Comparison of ENCODE assay signal across 17 cellular contexts in genomic region chr12:54340845-54341244, GRCh38. TPM values are rescaled to one million over a fixed set of nuclear protein-coding genes. Genes with fewer than 3 reads are reported as not detected.
DNase-seq lines count a peak whose midpoint lies in the region; ATAC-seq and TF ChIP-seq lines count a peak whose summit lies in the region.
"Had no signal": no experiment of that assay in that cellular context is flagged by ENCODE, and none has a peak within 500 bp of the region (broad histone marks: within the 10 kb centered on the region; RNA-seq: fewer than 3 reads in every experiment).

No MANE protein-coding gene starts in this region.

- intact Hi-C loops in left ventricle myocardium superior (cut with micrococcal nuclease) (no loop called here), uterus (cut with DNase I; ENCODE audit: low total_unique reads) (no loop called here)

- peak overlapping the region; percentile 68 for H3K27ac ChIP-seq in cardiac muscle cell
- H3K27ac ChIP-seq in hepatocyte, result peak overlapping the region; percentile 55
- peak overlapping the region; percentile 81 for H3K27ac ChIP-seq in neural cell (ENCODE audit: low read length)
- H3K27ac ChIP-seq in uterus, result peak overlapping the region; percentile 52 to 79
- no peak overlapping the region for H3K27ac ChIP-seq in foreskin keratinocyte
- H3K27ac ChIP-seq: BLaER1, HL-60, PC-9 had no signal

- H3K9ac ChIP-seq in neural cell (ENCODE audit: low read length), result peak overlapping the region; percentile 52
- H3K9ac ChIP-seq: BLaER1 had no signal

- H3K9me3 ChIP-seq in cardiac muscle cell (ENCODE audit: low read depth), result no peaks in the 10 kb centered on the region
- H3K9me3 ChIP-seq in hepatocyte (ENCODE audit: low read depth), result no peaks in the 10 kb centered on the region
- no peaks in the 10 kb centered on the region for H3K9me3 ChIP-seq in neural cell (ENCODE audit: low read length)
- no peaks in the 10 kb centered on the region for H3K9me3 ChIP-seq in uterus
- H3K9me3 ChIP-seq: BLaER1 had no signal

- H3K4me2 ChIP-seq in hepatocyte, result no peak overlapping the region
- H3K4me2 ChIP-seq in neural cell (ENCODE audit: low read length), result no peak overlapping the region
- H3K4me2 ChIP-seq: BLaER1, PC-9 had no signal

- WGBS in hepatocyte (ENCODE audit: low lambda C conversion rate, missing lambda C conversion rate), result 71% methylated on average over 7 of the region's 7 CpGs

- DNase-seq in cardiac muscle cell (ENCODE audit: low read depth in 1 of 2, low spot score in 1 of 2) (no peak), left ventricle myocardium superior (no peak), hepatocyte (ENCODE audit: low spot score) (no peak), uterus (no peak), foreskin keratinocyte (no peak), NCI-H2171 (lab: John Stamatoyannopoulos, UW) (no peak), NCI-H146 (lab: John Stamatoyannopoulos, UW) (no peak)
- DNase-seq: CD8-positive, alpha-beta T cell; DMS79 treated with DMSO at 0.1 percent for 48 hours; H9; NCI-H1930; NCI-H510A treated with DMSO at 0.1 percent for 48 hours; PC-9 had no signal

- TF ChIP-seq RAD21 in neural cell (conservative IDR thresholded peaks at IDR 0.05), result no peak

- H3F3A ChIP-seq in neural cell (ENCODE audit: insufficient read depth, low read length, poor library complexity, severe bottlenecking), result no peaks in the 10 kb centered on the region

- H4K20me1 ChIP-seq in hepatocyte (ENCODE audit: insufficient read depth, poor library complexity, severe bottlenecking), result peaks cover 26% of the 10 kb centered on the region
- no peaks in the 10 kb centered on the region for H4K20me1 ChIP-seq in neural cell (ENCODE audit: insufficient read depth)

- H3K4me1 ChIP-seq in cardiac muscle cell (ENCODE audit: low read depth), result peaks cover 47% of the 10 kb centered on the region
- peaks cover 36% of the 10 kb centered on the region for H3K4me1 ChIP-seq in hepatocyte (ENCODE audit: insufficient read depth)
- peaks cover 10% of the 10 kb centered on the region in 2 donors for H3K4me1 ChIP-seq in uterus
- no peaks in the 10 kb centered on the region for H3K4me1 ChIP-seq in foreskin keratinocyte

- no peak for TF ChIP-seq POLR2A in uterus (IDR thresholded peaks at IDR 0.05)

- H3K79me2 ChIP-seq in hepatocyte (peaks cover 40% of the 10 kb centered on the region), neural cell (replicated peaks; ENCODE audit: insufficient read depth, low read length) (no peaks in the 10 kb centered on the region)

- no peak for ATAC-seq in left ventricle myocardium superior
- no peak for ATAC-seq in foreskin keratinocyte
- ATAC-seq: CD8-positive, alpha-beta T cell had no signal

- no peak for TF ChIP-seq EP300 in neural cell (conservative IDR thresholded peaks at IDR 0.05; ENCODE audit: poor library complexity, severe bottlenecking)

- H3K27me3 ChIP-seq in cardiac muscle cell, result no peaks in the 10 kb centered on the region
- H3K27me3 ChIP-seq in hepatocyte, result no peaks in the 10 kb centered on the region
- H3K27me3 ChIP-seq in neural cell (ENCODE audit: insufficient read depth, low read depth, low read length), result no peaks in the 10 kb centered on the region
- no peaks in the 10 kb centered on the region for H3K27me3 ChIP-seq in uterus
- no peaks in the 10 kb centered on the region for H3K27me3 ChIP-seq in foreskin keratinocyte
- H3K27me3 ChIP-seq: BLaER1 had no signal

- H3K4me3 ChIP-seq in cardiac muscle cell (no peak overlapping the region), hepatocyte (no peak overlapping the region), neural cell (ENCODE audit: low read length) (peak overlapping the region; percentile 54), uterus (no peak overlapping the region)
- H3K4me3 ChIP-seq: BLaER1, PC-9 had no signal

- H3K36me3 ChIP-seq in cardiac muscle cell (peaks cover 26% of the 10 kb centered on the region), hepatocyte (replicated peaks; ENCODE audit: insufficient read depth, low read depth) (peaks cover 4% of the 10 kb centered on the region), neural cell (ENCODE audit: insufficient read depth, low read length) (peaks cover 9% of the 10 kb centered on the region), uterus (no peaks in the 10 kb centered on the region)

- no peaks in the 10 kb centered on the region for H3K9me2 ChIP-seq in hepatocyte (replicated peaks; ENCODE audit: insufficient read depth)
- no peaks in the 10 kb centered on the region for H3K9me2 ChIP-seq in neural cell (ENCODE audit: insufficient read depth, low read length)

- H2AFZ ChIP-seq in hepatocyte (no peak overlapping the region), neural cell (ENCODE audit: low read depth, low read length) (no peak overlapping the region)
- H2AFZ ChIP-seq: PC-9 had no signal

- TF ChIP-seq CTCF in cardiac muscle cell (IDR thresholded peaks at IDR 0.05; ENCODE audit: low read depth, low read length), result no peak
- TF ChIP-seq CTCF in hepatocyte (IDR thresholded peaks at IDR 0.05; ENCODE audit: poor library complexity), result no peak
- no peak for TF ChIP-seq CTCF in neural cell (IDR thresholded peaks at IDR 0.05; ENCODE audit: poor library complexity, severe bottlenecking)
- TF ChIP-seq CTCF in uterus (IDR thresholded peaks at IDR 0.05), result no peak
- no peak for TF ChIP-seq CTCF in foreskin keratinocyte (conservative IDR thresholded peaks at IDR 0.05)

TF ChIP-seq in neural cell, 6 proteins besides CTCF, POLR2A, EP300 and RAD21:
- TF ChIP-seq POLR2AphosphoS5 (IDR thresholded peaks at IDR 0.05), result no peak
TF ChIP-seq in neural cell: peak in this region for 0.

RNA-seq across cellular contexts. Expression of gene COPZ1, which starts 15.9 kb away (rescaled TPM):
- total RNA-seq in cardiac muscle cell (131 and 152 TPM in 2 replicates), left ventricle myocardium superior (114 TPM), hepatocyte (164 and 220 TPM in 2 replicates), uterus (100 to 1,000 TPM in 3 of 4 donors, 10 to 100 TPM in 1; 32.3 to 141 (median 120) TPM), foreskin keratinocyte (116 and 134 TPM in 2 replicates)
- polyA plus RNA-seq in cardiac muscle cell (213 and 233 TPM in 2 replicates), hepatocyte (207 and 224 TPM in 2 replicates), neural cell (159 and 192 TPM in 2 replicates), foreskin keratinocyte (140 and 149 TPM in 2 replicates)
- 90.3 and 97.5 TPM in 2 replicates for polyA minus RNA-seq in neural cell

RNA-seq across cellular contexts. Expression of gene GPR84, which starts 23.4 kb away (rescaled TPM):
- total RNA-seq in cardiac muscle cell (0.09 TPM in 1 of 2 replicates, not detected in the other), left ventricle myocardium superior (not detected), hepatocyte (0.07 TPM in 1 of 2 replicates, not detected in the other), uterus (under 1 TPM in 2 of 4 donors, not detected in 2; 0.21 to 0.27 TPM), foreskin keratinocyte (0.07 and 0.10 TPM in 2 replicates)
- polyA plus RNA-seq in cardiac muscle cell (not detected in 2 replicates), hepatocyte (not detected in 2 replicates), neural cell (not detected in 2 replicates), foreskin keratinocyte (0.07 TPM in 2 replicates)
- not detected in 2 replicates for polyA minus RNA-seq in neural cell
- total RNA-seq: A172; CD8-positive, alpha-beta T cell; H9; PC-9 had no signal

RNA-seq across cellular contexts. Expression of gene NFE2, which starts 40.0 kb away (rescaled TPM):
- total RNA-seq in cardiac muscle cell, result 4.9 and 9.9 TPM in 2 replicates
- 8.4 and 10.1 TPM in 2 replicates for polyA plus RNA-seq in cardiac muscle cell
- 0.74 TPM for total RNA-seq in left ventricle myocardium superior
- total RNA-seq in hepatocyte, result 0.44 TPM in 1 of 2 replicates, not detected in the other
- polyA plus RNA-seq in hepatocyte, result 0.83 TPM in 1 of 2 replicates, not detected in the other
- polyA plus RNA-seq in neural cell, result not detected in 2 replicates
- polyA minus RNA-seq in neural cell, result not detected in 2 replicates
- total RNA-seq in uterus, result 1 to 10 TPM in 1 of 4 donors, under 1 TPM in 1, not detected in 2; 0.40 to 1.2 TPM
- total RNA-seq in foreskin keratinocyte, result 0.07 and 0.14 TPM in 2 replicates
- polyA plus RNA-seq in foreskin keratinocyte, result 0.07 TPM in 2 replicates
- total RNA-seq: A172; CD8-positive, alpha-beta T cell had no signal

RNA-seq across cellular contexts. Expression of gene ZNF385A, which starts 43.7 kb away (rescaled TPM):
- 13.0 and 20.0 TPM in 2 replicates for total RNA-seq in cardiac muscle cell
- 13.4 and 16.0 TPM in 2 replicates for polyA plus RNA-seq in cardiac muscle cell
- total RNA-seq in left ventricle myocardium superior, result 7.7 TPM
- total RNA-seq in hepatocyte, result 2.2 and 5.6 TPM in 2 replicates
- 4.2 and 4.6 TPM in 2 replicates for polyA plus RNA-seq in hepatocyte
- polyA plus RNA-seq in neural cell, result 0.46 TPM in 1 of 2 replicates, not detected in the other
- polyA minus RNA-seq in neural cell, result 1.5 TPM in 1 of 2 replicates, not detected in the other
- 10 to 100 TPM in 1 of 4 donors, 1 to 10 TPM in 1, under 1 TPM in 2; 0.26 to 16.9 (median 3.2) TPM for total RNA-seq in uterus
- total RNA-seq in foreskin keratinocyte, result 29.8 and 31.9 TPM in 2 replicates
- 77.1 and 81.3 TPM in 2 replicates for polyA plus RNA-seq in foreskin keratinocyte
